In genomic region chrX:20530319-20530979, GRCh38 we compare ENCODE assay signal across 8 cellular contexts.
A peak's percentile ranks its signal among the peaks of the same experiment; 100 is the strongest.
DNase-seq lines count a peak whose midpoint lies in the region; ATAC-seq and TF ChIP-seq lines count a peak whose summit lies in the region.

No MANE protein-coding gene starts in this region.

- peak overlapping the region; percentile 72 for H3K4me2 ChIP-seq in smooth muscle cell

- H3K9me3 ChIP-seq in iPS-20b (ENCODE audit: insufficient read depth, low read depth, low read length) (no peaks in the 10 kb centered on the region), smooth muscle cell (replicated peaks; ENCODE audit: low read depth) (no peaks in the 10 kb centered on the region)

- DNase-seq in AG04449 (ENCODE audit: low read depth, low spot score) (no peak), NCI-H1417 (lab: John Stamatoyannopoulos, UW) (peak; percentile 68 to 90 (median 73)), T-helper 22 cell (ENCODE audit: low read depth) (peak; percentile 8), astrocyte of the spinal cord (ENCODE audit: low read depth, low spot score) (peak; percentile 56), smooth muscle cell (lab: John Stamatoyannopoulos, UW; ENCODE audit: unreplicated experiment) (peak; percentile 2)

- H4K20me1 ChIP-seq in smooth muscle cell (ENCODE audit: low read depth), result no peaks in the 10 kb centered on the region

- H3K9ac ChIP-seq in iPS-20b (ENCODE audit: low read depth, low read length) (no peak overlapping the region; the same call in 1 of the 2 replicates), smooth muscle cell (ENCODE audit: low read depth) (no peak overlapping the region)

- H3K36me3 ChIP-seq in iPS-20b (ENCODE audit: insufficient read depth, low read depth, low read length) (no peaks in the 10 kb centered on the region), smooth muscle cell (ENCODE audit: low read depth) (no peaks in the 10 kb centered on the region)

- H3K27me3 ChIP-seq in iPS-20b (ENCODE audit: insufficient read depth, low read length), result no peaks in the 10 kb centered on the region
- H3K27me3 ChIP-seq in smooth muscle cell (ENCODE audit: low read depth), result no peaks in the 10 kb centered on the region

- ATAC-seq in GM18511 (IDR thresholded peaks at IDR 0.05; ENCODE audit: unreplicated experiment) (peak; percentile 74), HG03045 (IDR thresholded peaks at IDR 0.05; ENCODE audit: unreplicated experiment) (no peak)

- no peak overlapping the region for H2AFZ ChIP-seq in smooth muscle cell (ENCODE audit: low read depth)

- TF ChIP-seq CTCF in AG04449 (IDR thresholded peaks at IDR 0.05; ENCODE audit: insufficient read depth, low read length, missing control alignments), result peak; percentile 48
- peak; percentile 72 for TF ChIP-seq CTCF in astrocyte of the spinal cord (IDR thresholded peaks at IDR 0.05; ENCODE audit: low read depth, low read length)
- TF ChIP-seq CTCF in smooth muscle cell (IDR thresholded peaks at IDR 0.05; ENCODE audit: borderline replicate concordance, insufficient read depth, poor library complexity, severe bottlenecking), result peak; percentile 71

- POLR2A ChIA-PET in AG04449 (lab: Yijun Ruan, JAX), result no interaction called here

- H3K4me3 ChIP-seq in AG04449 (ENCODE audit: low read depth, low read length), result peak overlapping the region; percentile 27
- peak overlapping the region; percentile 15 for H3K4me3 ChIP-seq in astrocyte of the spinal cord (ENCODE audit: low read depth, low read length)
- H3K4me3 ChIP-seq in iPS-20b (ENCODE audit: low read length), result peak overlapping the region; percentile 62
- H3K4me3 ChIP-seq in smooth muscle cell, result peak overlapping the region; percentile 36

- CTCF ChIA-PET in AG04449 (lab: Yijun Ruan, JAX), result interaction anchor here (0.6 to 7.9 kb wide), 22 partner anchors 8 to 1308 kb away, joined by 3 to 62 read pairs (median 5); partner anchors contain the start of gene MBTPS2

- 26% methylated on average over 13 of the region's 13 CpGs for WGBS in smooth muscle cell (ENCODE audit: low lambda C conversion rate)

- no peaks in the 10 kb centered on the region for H3K79me2 ChIP-seq in smooth muscle cell (ENCODE audit: low read depth)

- in situ Hi-C loops in astrocyte of the spinal cord (cut with HindIII; ENCODE audit: low sequenced_read_pairs), result no loop called here

- H3K27ac ChIP-seq in iPS-20b (ENCODE audit: low read length) (no peak overlapping the region), smooth muscle cell (ENCODE audit: low read depth) (no peak overlapping the region)

- H3K4me1 ChIP-seq in iPS-20b (ENCODE audit: insufficient read depth, low read length) (no peaks in the 10 kb centered on the region), smooth muscle cell (ENCODE audit: low read depth) (peaks cover 5% of the 10 kb centered on the region)

- H3F3A ChIP-seq in smooth muscle cell (ENCODE audit: low read depth), result no peaks in the 10 kb centered on the region
